8 cellular contexts compared by ENCODE assay signal in genomic region chr2:24827321-24828261, GRCh38. TPM values are rescaled to one million over a fixed set of nuclear protein-coding genes. Genes with fewer than 3 reads are reported as not detected.
DNase-seq lines count a peak whose midpoint lies in the region; ATAC-seq and FAIRE-seq lines count a peak whose summit lies in the region.

No MANE protein-coding gene starts in this region.

- peak; percentile 75 for FAIRE-seq in urothelium cell line (lab: Jason Lieb, UNC)

- H3K27ac Mint-ChIP-seq in activated naive CD4-positive, alpha-beta T cell treated with anti-CD3 and anti-CD28 coated beads, Interleukin-2, amount 50 U/mL, for 72 hours, result peak overlapping the region; percentile 27 to 84

- no peaks in the 10 kb centered on the region for H3K9me3 Mint-ChIP-seq in activated naive CD4-positive, alpha-beta T cell treated with anti-CD3 and anti-CD28 coated beads, Interleukin-2, amount 50 U/mL, for 72 hours

- intact Hi-C loops in Right ventricle myocardium inferior (cut with DNase I) (loop anchor here (1.0 to 5.0 kb wide), 2 partner anchors 35 to 417 kb away; partner anchors contain the start of genes CENPO and PTRHD1), posterior vena cava (cut with DNase I) (loop anchor here (5.0 kb wide), 2 partner anchors 410 to 415 kb away; no protein-coding TSS in a partner anchor)

- peaks cover under 1 to 26% of the 10 kb centered on the region in 2 donors for H3K36me3 Mint-ChIP-seq in activated naive CD4-positive, alpha-beta T cell treated with anti-CD3 and anti-CD28 coated beads, Interleukin-2, amount 50 U/mL, for 72 hours

- ATAC-seq in activated naive CD4-positive, alpha-beta T cell treated with anti-CD3 and anti-CD28 coated beads, Interleukin-2, amount 50 U/mL, for 72 hours, result peak; percentile 81 to 90
- ATAC-seq in Right ventricle myocardium inferior, result peak; percentile 89

- peak; percentile 34 for DNase-seq in DMS79 treated with DMSO at 0.1 percent for 48 hours (lab: John Stamatoyannopoulos, UW)
- peak; percentile 5 for DNase-seq in GOT3 (lab: John Stamatoyannopoulos, UW)
- DNase-seq in NAMALWA (ENCODE audit: low spot score), result peak; percentile 85
- DNase-seq in SKM-1 (lab: John Stamatoyannopoulos, UW; ENCODE audit: unreplicated experiment), result peak; percentile 28
- peak; percentile 67 to 74 for DNase-seq in activated naive CD4-positive, alpha-beta T cell treated with anti-CD3 and anti-CD28 coated beads, Interleukin-2, amount 50 U/mL, for 72 hours (ENCODE audit: low spot score in 2 of 2)
- no peak for DNase-seq in Right ventricle myocardium inferior (ENCODE audit: missing footprints)
- DNase-seq in posterior vena cava (ENCODE audit: low spot score), result peak; percentile 90
- DNase-seq in urothelium cell line (ENCODE audit: low spot score), result peak; percentile 86

RNA-seq across cellular contexts. Expression of gene CENPO, which starts 34.4 kb away (rescaled TPM):
- 10 to 100 TPM; 28.6 to 49.3 TPM for total RNA-seq in activated naive CD4-positive, alpha-beta T cell treated with anti-CD3 and anti-CD28 coated beads, Interleukin-2, amount 50 U/mL, for 72 hours
- total RNA-seq in Right ventricle myocardium inferior (3.0 TPM), posterior vena cava (1 to 10 TPM; 2.6 to 3.9 TPM)

RNA-seq across cellular contexts. Expression of gene PTRHD1, which starts 34.4 kb away (rescaled TPM):
- total RNA-seq in activated naive CD4-positive, alpha-beta T cell treated with anti-CD3 and anti-CD28 coated beads, Interleukin-2, amount 50 U/mL, for 72 hours, result 10 to 100 TPM; 13.7 to 24.4 TPM
- 33.4 TPM for total RNA-seq in Right ventricle myocardium inferior
- 10 to 100 TPM; 13.7 to 14.2 TPM for total RNA-seq in posterior vena cava
